ENCODE assay signal across 14 cellular contexts in the genomic region with DNA sequence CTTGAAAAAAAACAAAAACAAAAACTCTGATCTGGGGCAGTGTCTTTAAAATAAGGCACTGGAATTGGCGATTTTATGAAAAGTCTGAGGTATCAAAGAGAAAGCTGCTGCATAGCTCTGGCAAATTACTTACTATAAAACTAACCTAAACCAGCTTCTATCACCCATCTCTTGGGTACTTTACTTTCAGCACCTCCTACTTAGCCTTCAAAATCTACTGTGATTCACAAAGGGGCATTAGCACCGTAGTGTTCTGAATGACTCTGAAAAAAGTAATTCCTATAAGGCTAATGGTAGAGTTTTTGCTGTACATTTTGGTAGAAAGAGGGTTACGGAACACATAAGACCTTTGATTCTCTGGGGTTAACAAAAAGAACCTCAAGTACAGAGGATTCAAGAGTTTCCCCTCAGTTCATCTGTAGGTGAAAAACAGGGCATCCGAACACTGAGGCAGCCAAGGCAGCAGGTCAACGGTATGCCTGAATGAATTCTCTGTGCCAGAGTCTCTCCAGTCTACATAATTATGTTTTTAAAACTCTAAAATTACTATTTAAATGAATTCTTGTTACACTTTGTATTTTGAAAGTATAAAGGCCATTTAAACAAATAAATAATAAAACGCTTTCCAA.
A peak's percentile ranks its signal among the peaks of the same experiment; 100 is the strongest.
DNase-seq lines count a peak whose midpoint lies in the region; ATAC-seq lines count a peak whose summit lies in the region.
"Had no signal": no experiment of that assay in that cellular context is flagged by ENCODE, and none has a peak within 500 bp of the region (broad histone marks: within the 10 kb centered on the region; RNA-seq: fewer than 3 reads in every experiment).

No MANE protein-coding gene starts in this region.

- no peaks in the 10 kb centered on the region for H3K27me3 Mint-ChIP-seq in activated naive CD4-positive, alpha-beta T cell treated with anti-CD3 and anti-CD28 coated beads, Interleukin-2, amount 10 ng/mL, durations not matched to agents 7 days and 5 days
- H3K27me3 Mint-ChIP-seq in effector memory CD8-positive, alpha-beta T cell: no peaks in the 10 kb centered on the region

- peaks cover 29% of the 10 kb centered on the region for H3K36me3 ChIP-seq in Karpas-422 (ENCODE audit: insufficient read depth, low read length)

- no peaks in the 10 kb centered on the region for H3K27me3 ChIP-seq in Karpas-422 (ENCODE audit: low read length)

- peak overlapping the region; percentile 49 for H3K27ac ChIP-seq in Karpas-422 (ENCODE audit: low read length)
- H3K27ac ChIP-seq: lower lobe of right lung had no signal

- DNase-seq in activated naive CD4-positive, alpha-beta T cell treated with anti-CD3 and anti-CD28 coated beads, Interleukin-2, amount 50 U/mL, for 72 hours (ENCODE audit: low spot score in 2 of 2): no peak
- DNase-seq in activated naive CD4-positive, alpha-beta T cell treated with anti-CD3 and anti-CD28 coated beads, Interleukin-2, amount 10 ng/mL, durations not matched to agents 7 days and 5 days: no peak
- DNase-seq in Karpas-422: no peak
- DNase-seq in effector memory CD8-positive, alpha-beta T cell: no peak
- no peak for DNase-seq in NCI-H524 treated with DMSO at 0.1 percent for 48 hours (lab: John Stamatoyannopoulos, UW)
- no peak for DNase-seq in left lobe of liver (ENCODE audit: low spot score)
- DNase-seq in retina: no peak
- DNase-seq: activated CD4-positive, alpha-beta T cell treated with anti-CD3 and anti-CD28 coated beads for 48 hours; activated effector memory CD4-positive, alpha-beta T cell treated with Interleukin-2 at 50 U/mL for 16 hours; lower lobe of right lung; NCI-H1694; posterior cingulate gyrus; SK-N-SH; stimulated activated CD4-positive, alpha-beta T cell treated with anti-CD3 and anti-CD28 coated beads, Interleukin-2, amount 100 ng/mL, for 24 hours had no signal

- H4K20me1 ChIP-seq in Karpas-422 (ENCODE audit: insufficient read depth, low read depth, low read length): no peaks in the 10 kb centered on the region

- H3K4me1 ChIP-seq in Karpas-422 (ENCODE audit: low read length): peaks cover 29% of the 10 kb centered on the region
- H3K4me1 ChIP-seq: lower lobe of right lung had no signal

- no peak overlapping the region for H3K4me3 ChIP-seq in Karpas-422 (ENCODE audit: low read length)
- H3K4me3 ChIP-seq: lower lobe of right lung had no signal

- no peaks in the 10 kb centered on the region for H3K9me2 ChIP-seq in Karpas-422 (replicated peaks; ENCODE audit: insufficient read depth, low read length)
- H3K9me2 ChIP-seq: SK-N-SH had no signal

- H3K9me3 Mint-ChIP-seq in activated naive CD4-positive, alpha-beta T cell treated with anti-CD3 and anti-CD28 coated beads, Interleukin-2, amount 50 U/mL, for 72 hours: no peaks in the 10 kb centered on the region
- no peaks in the 10 kb centered on the region for H3K9me3 Mint-ChIP-seq in activated naive CD4-positive, alpha-beta T cell treated with anti-CD3 and anti-CD28 coated beads, Interleukin-2, amount 10 ng/mL, durations not matched to agents 7 days and 5 days
- H3K9me3 Mint-ChIP-seq in effector memory CD8-positive, alpha-beta T cell: no peaks in the 10 kb centered on the region

- no peak overlapping the region for H2AFZ ChIP-seq in Karpas-422 (ENCODE audit: low read length)

- H3K4me1 Mint-ChIP-seq in activated naive CD4-positive, alpha-beta T cell treated with anti-CD3 and anti-CD28 coated beads, Interleukin-2, amount 10 ng/mL, durations not matched to agents 7 days and 5 days: peaks cover 12% of the 10 kb centered on the region
- peaks cover 2 to 23% of the 10 kb centered on the region in 2 donors for H3K4me1 Mint-ChIP-seq in effector memory CD8-positive, alpha-beta T cell (ENCODE audit: low read depth in 2 of 2)

- H3K9me3 ChIP-seq in Karpas-422 (ENCODE audit: low read length): no peaks in the 10 kb centered on the region
- H3K9me3 ChIP-seq: lower lobe of right lung, SK-N-SH had no signal

- CTCF ChIA-PET in activated naive CD4-positive, alpha-beta T cell treated with anti-CD3 and anti-CD28 coated beads, Interleukin-2, amount 10 ng/mL, durations not matched to agents 7 days and 5 days (lab: Charles Lee): interaction anchor here (1.2 kb wide), 1 partner anchor 221 kb away, joined by 3 read pairs; no protein-coding TSS in a partner anchor

- H3K36me3 Mint-ChIP-seq in activated naive CD4-positive, alpha-beta T cell treated with anti-CD3 and anti-CD28 coated beads, Interleukin-2, amount 50 U/mL, for 72 hours: peaks cover 0 to 32% of the 10 kb centered on the region in 2 donors
- H3K36me3 Mint-ChIP-seq in activated naive CD4-positive, alpha-beta T cell treated with anti-CD3 and anti-CD28 coated beads, Interleukin-2, amount 10 ng/mL, durations not matched to agents 7 days and 5 days: peaks cover 46% of the 10 kb centered on the region
- peaks cover 70% of the 10 kb centered on the region for H3K36me3 Mint-ChIP-seq in effector memory CD8-positive, alpha-beta T cell (ENCODE audit: insufficient read depth)

- peak; percentile 78 to 95 for ATAC-seq in activated naive CD4-positive, alpha-beta T cell treated with anti-CD3 and anti-CD28 coated beads, Interleukin-2, amount 50 U/mL, for 72 hours
- no peak for ATAC-seq in effector memory CD8-positive, alpha-beta T cell (replicated peaks)
- ATAC-seq in left lobe of liver: no peak
- ATAC-seq: lower lobe of right lung had no signal

- H3K79me2 ChIP-seq in Karpas-422 (ENCODE audit: low read length): peaks cover 27% of the 10 kb centered on the region

- peak overlapping the region; percentile 21 for H3K9ac ChIP-seq in Karpas-422 (ENCODE audit: low read length)
- H3K9ac ChIP-seq: SK-N-SH had no signal

- no peak overlapping the region for H3K4me3 Mint-ChIP-seq in activated naive CD4-positive, alpha-beta T cell treated with anti-CD3 and anti-CD28 coated beads, Interleukin-2, amount 10 ng/mL, durations not matched to agents 7 days and 5 days
- H3K4me3 Mint-ChIP-seq in effector memory CD8-positive, alpha-beta T cell: peak overlapping the region in 1 of 2 donors; percentile 49

- H3K27ac Mint-ChIP-seq in activated naive CD4-positive, alpha-beta T cell treated with anti-CD3 and anti-CD28 coated beads, Interleukin-2, amount 50 U/mL, for 72 hours: peak overlapping the region in 1 of 2 donors; percentile 61
- no peak overlapping the region for H3K27ac Mint-ChIP-seq in activated naive CD4-positive, alpha-beta T cell treated with anti-CD3 and anti-CD28 coated beads, Interleukin-2, amount 10 ng/mL, durations not matched to agents 7 days and 5 days
- H3K27ac Mint-ChIP-seq in effector memory CD8-positive, alpha-beta T cell: peak overlapping the region; percentile 20 to 77

- peak overlapping the region; percentile 33 for H3K4me2 ChIP-seq in Karpas-422 (ENCODE audit: low read depth, low read length, poor library complexity, severe bottlenecking)
- H3K4me2 ChIP-seq: SK-N-SH had no signal

Comparison
In these comparisons a context has a peak if more than half of its experiments do, and no peak if none do; other contexts are left out.
1. ATAC-seq: peak in activated naive CD4-positive, alpha-beta T cell treated with anti-CD3 and anti-CD28 coated beads, Interleukin-2, amount 50 U/mL, for 72 hours (2 of 2); none in effector memory CD8-positive, alpha-beta T cell (single experiment) and left lobe of liver (single experiment).